In genomic region chr5:42621662-42622061, GRCh38 we compare ENCODE assay signal across 23 cellular contexts.
DNase-seq lines count a peak whose midpoint lies in the region; ATAC-seq and TF ChIP-seq lines count a peak whose summit lies in the region.
"Had no signal": no experiment of that assay in that cellular context is flagged by ENCODE, and none has a peak within 500 bp of the region (broad histone marks: within the 10 kb centered on the region; RNA-seq: fewer than 3 reads in every experiment).

No MANE protein-coding gene starts in this region.

- no peaks in the 10 kb centered on the region for H3K27me3 ChIP-seq in fibroblast of lung (ENCODE audit: control insufficient read depth, insufficient read depth, low read length)
- H3K27me3 ChIP-seq: esophagus muscularis mucosa, sigmoid colon had no signal

- H3K36me3 Mint-ChIP-seq in naive B cell (peaks cover 5 to 8% of the 10 kb centered on the region in 2 donors), nephron progenitor cell (ENCODE audit: low read depth) (no peaks in the 10 kb centered on the region)
- H3K36me3 Mint-ChIP-seq: CD8-positive, alpha-beta memory T cell had no signal

- no peak overlapping the region for H3K4me2 ChIP-seq in fibroblast of lung (ENCODE audit: extremely low read depth, insufficient read depth, low read length)

- no peak overlapping the region for H3K9ac ChIP-seq in fibroblast of lung (ENCODE audit: insufficient read depth, low read length)

- DNase-seq in NOMO-1 (lab: John Stamatoyannopoulos, UW; ENCODE audit: unreplicated experiment in 2 of 2) (peak; percentile 30 to 86), fibroblast of lung (ENCODE audit: low read depth in 2 of 2) (peak; percentile 49 to 55), naive B cell (no peak), nephron progenitor cell (no peak), KBM-7 (no peak)
- DNase-seq: activated CD4-positive, alpha-beta T cell treated with anti-CD3 and anti-CD28 coated beads for 36 hours; activated effector memory CD4-positive, alpha-beta T cell treated with anti-CD3 and anti-CD28 coated beads, Interleukin-2, amount 50 U/mL, for 16 hours; amniotic stem cell; CD8-positive, alpha-beta memory T cell; central memory CD4-positive, alpha-beta T cell; DMS79 treated with DMSO at 0.1 percent for 48 hours; head of caudate nucleus; NCI-H1105 treated with DMSO at 0.1 percent for 48 hours; NCI-H2107; NCI-H526 treated with DMSO at 0.1 percent for 48 hours; sigmoid colon; stimulated activated CD4-positive, alpha-beta T cell treated with anti-CD3 and anti-CD28 coated beads, Interleukin-1b, Interleukin-23, amount 100 ng/mL, for 48 hours; T-helper 9 cell had no signal

- no peak overlapping the region for H3K4me3 ChIP-seq in fibroblast of lung (replicated peaks in 1 of 4; ENCODE audit: control extremely low read depth in 1 of 4, insufficient read depth in 1 of 4, low read depth in 3 of 4, low read length in 4 of 4)
- H3K4me3 ChIP-seq: esophagus muscularis mucosa, sigmoid colon had no signal

- peaks cover 52 to 61% (median 57%) of the 10 kb centered on the region in 3 donors for H3K4me1 Mint-ChIP-seq in naive B cell
- H3K4me1 Mint-ChIP-seq in nephron progenitor cell = peaks cover 10% of the 10 kb centered on the region
- H3K4me1 Mint-ChIP-seq: activated CD4-positive, alpha-beta T cell treated with anti-CD3 and anti-CD28 coated beads for 36 hours had no signal

- H3K4me1 ChIP-seq in fibroblast of lung (ENCODE audit: control insufficient read depth, extremely low read depth, insufficient read depth, low read length) = peaks cover 2% of the 10 kb centered on the region

- H3K27ac Mint-ChIP-seq in naive B cell (peak overlapping the region; percentile 98 to 99 (median 99)), nephron progenitor cell (no peak overlapping the region)
- H3K27ac Mint-ChIP-seq: activated CD4-positive, alpha-beta T cell treated with anti-CD3 and anti-CD28 coated beads for 36 hours; CD8-positive, alpha-beta memory T cell had no signal

- H3K9me3 Mint-ChIP-seq in naive B cell (peaks cover 0 to 10% (median 2%) of the 10 kb centered on the region in 7 donors), nephron progenitor cell (no peaks in the 10 kb centered on the region)

- H3K79me2 ChIP-seq in fibroblast of lung (ENCODE audit: control insufficient read depth, insufficient read depth, low read length) = no peaks in the 10 kb centered on the region

- H3K27me3 Mint-ChIP-seq in naive B cell (no peaks in the 10 kb centered on the region), nephron progenitor cell (ENCODE audit: low read depth, poor library complexity) (peaks cover 3% of the 10 kb centered on the region)

- ATAC-seq in naive B cell (ENCODE audit: low read depth in 2 of 2) (peak; percentile 70 to 75), GM21528 (IDR thresholded peaks at IDR 0.05; ENCODE audit: low FRiP score, unreplicated experiment) (no peak), GM21619 (IDR thresholded peaks at IDR 0.05; ENCODE audit: unreplicated experiment) (no peak)
- ATAC-seq: activated CD4-positive, alpha-beta T cell treated with anti-CD3 and anti-CD28 coated beads for 36 hours; SK-N-SH treated with all-trans-retinoic acid at 6 μM for 48 hours had no signal

- H4K20me1 ChIP-seq in fibroblast of lung (ENCODE audit: control insufficient read depth, extremely low read depth, insufficient read depth, low read length) = peaks cover 1% of the 10 kb centered on the region

- H3K4me3 Mint-ChIP-seq in naive B cell (peak overlapping the region; percentile 41 to 85 (median 79)), nephron progenitor cell (no peak overlapping the region)
- H3K4me3 Mint-ChIP-seq: activated CD4-positive, alpha-beta T cell treated with anti-CD3 and anti-CD28 coated beads for 36 hours; CD8-positive, alpha-beta memory T cell had no signal

- no peak overlapping the region for H2AFZ ChIP-seq in fibroblast of lung (ENCODE audit: low read length)

- H3K36me3 ChIP-seq in fibroblast of lung (ENCODE audit: control insufficient read depth, insufficient read depth, low read length) = no peaks in the 10 kb centered on the region
- H3K36me3 ChIP-seq: esophagus muscularis mucosa, sigmoid colon had no signal

- in situ Hi-C loops in KBM-7 (cut with MboI; ENCODE audit: low pct_unique_long_range_greater_than_20kb, low sequenced_read_pairs) = no loop called here

- H3K27ac ChIP-seq in C4-2B = peak overlapping the region; percentile 66
- H3K27ac ChIP-seq in fibroblast of lung (ENCODE audit: insufficient read depth, low read length) = no peak overlapping the region

- H3K9me3 ChIP-seq in fibroblast of lung (ENCODE audit: control insufficient read depth, insufficient read depth, low read depth, low read length) = no peaks in the 10 kb centered on the region
- H3K9me3 ChIP-seq: esophagus muscularis mucosa, sigmoid colon had no signal

- no peak for TF ChIP-seq CTCF in C4-2B (conservative IDR thresholded peaks at IDR 0.05)
- no peak for TF ChIP-seq CTCF in fibroblast of lung (conservative IDR thresholded peaks at IDR 0.05 in 1 of 2, IDR thresholded peaks at IDR 0.05 in 1 of 2; ENCODE audit: low read depth in 1 of 2, low read length in 2 of 2)
- no peak for TF ChIP-seq CTCF in nephron progenitor cell (IDR thresholded peaks at IDR 0.05)

Comparison
In these comparisons a context has a peak if more than half of its experiments do, and no peak if none do; other contexts are left out.
1. DNase-seq: peak in NOMO-1 (2 of 2) and fibroblast of lung (2 of 2); none in naive B cell (single experiment), nephron progenitor cell (single experiment) and KBM-7 (single experiment).
2. ATAC-seq: peak in naive B cell (2 of 2); none in GM21528 (single experiment) and GM21619 (single experiment).